In genomic region chr1:10796029-10796944, GRCh38 we compare ENCODE assay signal across 9 cellular contexts. TPM values are rescaled to one million over a fixed set of nuclear protein-coding genes. Genes with fewer than 3 reads are reported as not detected.
DNase-seq lines count a peak whose midpoint lies in the region; ATAC-seq and TF ChIP-seq lines count a peak whose summit lies in the region.
"Had no signal": no experiment of that assay in that cellular context is flagged by ENCODE, and none has a peak within 500 bp of the region (broad histone marks: within the 10 kb centered on the region; RNA-seq: fewer than 3 reads in every experiment).

Gene CASZ1, minus strand, starts transcription at chr1:10796646. Its CDS starts 102,757 bp downstream, at chr1:10693889.

- H3K4me1 ChIP-seq in Peyer's patch = peaks cover 0 to 18% (median 3%) of the 10 kb centered on the region in 4 donors

- H3K27ac ChIP-seq in C4-2B = peak within 1 kb of the TSS; percentile 83
- H3K27ac ChIP-seq in Peyer's patch = peak within 1 kb of the TSS in 3 of 4 donors; percentile 83 to 97 (median 91)
- H3K27ac ChIP-seq in dorsolateral prefrontal cortex = no peak within 1 kb of the TSS
- H3K27ac ChIP-seq: HL-60 had no signal

- ATAC-seq in left lobe of liver (peak; percentile 92), GM19023 (IDR thresholded peaks at IDR 0.05; ENCODE audit: unreplicated experiment) (no peak)
- ATAC-seq in stimulated activated effector memory CD8-positive, alpha-beta T cell treated with anti-CD3 and anti-CD28 coated beads, Interleukin-12 subunit alpha, Interleukin-12 subunit beta, amount 100 ng/mL, for 72 hours = peak; percentile 36

- H3K36me3 Mint-ChIP-seq in stimulated activated effector memory CD8-positive, alpha-beta T cell treated with anti-CD3 and anti-CD28 coated beads, Interleukin-12 subunit alpha, Interleukin-12 subunit beta, amount 100 ng/mL, for 72 hours = no peaks in the 10 kb centered on the region

- H3K4me3 ChIP-seq in Peyer's patch (peak within 1 kb of the TSS; percentile 33 to 90 (median 65)), dorsolateral prefrontal cortex (peak within 1 kb of the TSS; percentile 33 to 72 (median 58))

- H3K4me1 Mint-ChIP-seq in stimulated activated effector memory CD8-positive, alpha-beta T cell treated with anti-CD3 and anti-CD28 coated beads, Interleukin-12 subunit alpha, Interleukin-12 subunit beta, amount 100 ng/mL, for 72 hours = peaks cover 22% of the 10 kb centered on the region

- H3K9me3 ChIP-seq in Peyer's patch = no peaks in the 10 kb centered on the region

- no peaks in the 10 kb centered on the region for H3K36me3 ChIP-seq in Peyer's patch

- peak; percentile 98 for DNase-seq in HuH-7 (ENCODE audit: low spot score)
- DNase-seq in Peyer's patch = peak in 2 of 3 donors; percentile 80 to 91
- peak in 9 of 10 donors; percentile 50 to 86 (median 70) for DNase-seq in dorsolateral prefrontal cortex
- peak; percentile 87 for DNase-seq in left lobe of liver (ENCODE audit: low spot score)
- DNase-seq in stimulated activated effector memory CD8-positive, alpha-beta T cell treated with anti-CD3 and anti-CD28 coated beads, Interleukin-12 subunit alpha, Interleukin-12 subunit beta, amount 100 ng/mL, for 72 hours (ENCODE audit: low spot score in 2 of 2) = no peak
- no peak for DNase-seq in activated gamma-delta T cell (lab: John Stamatoyannopoulos, UW)

- no peaks in the 10 kb centered on the region for H3K9me3 Mint-ChIP-seq in stimulated activated effector memory CD8-positive, alpha-beta T cell treated with anti-CD3 and anti-CD28 coated beads, Interleukin-12 subunit alpha, Interleukin-12 subunit beta, amount 100 ng/mL, for 72 hours

- intact Hi-C loops in dorsolateral prefrontal cortex (cut with DNase I) = loop anchor here in 1 of 2 donors (2.0 to 10.0 kb wide), 3 partner anchors 71 to 281 kb away; no protein-coding TSS in a partner anchor

- no peak for TF ChIP-seq CTCF in C4-2B (conservative IDR thresholded peaks at IDR 0.05)
- no peak for TF ChIP-seq CTCF in Peyer's patch (IDR thresholded peaks at IDR 0.05)
- peak in 14 of 56 donors; percentile 8 to 45 (median 20) for TF ChIP-seq CTCF in dorsolateral prefrontal cortex (IDR thresholded peaks at IDR 0.05 in 54 of 56, conservative IDR thresholded peaks at IDR 0.05 in 2 of 56; ENCODE audit: low read depth in 1 of 56, partially characterized antibody in 56 of 56)

- no peaks in the 10 kb centered on the region for H3K27me3 ChIP-seq in Peyer's patch
- peaks cover 0 to 77% (median 48%) of the 10 kb centered on the region in 45 donors for H3K27me3 ChIP-seq in dorsolateral prefrontal cortex

- H3K4me3 Mint-ChIP-seq in stimulated activated effector memory CD8-positive, alpha-beta T cell treated with anti-CD3 and anti-CD28 coated beads, Interleukin-12 subunit alpha, Interleukin-12 subunit beta, amount 100 ng/mL, for 72 hours = peak within 1 kb of the TSS; percentile 68

- H3K27ac Mint-ChIP-seq in stimulated activated effector memory CD8-positive, alpha-beta T cell treated with anti-CD3 and anti-CD28 coated beads, Interleukin-12 subunit alpha, Interleukin-12 subunit beta, amount 100 ng/mL, for 72 hours = no peak within 1 kb of the TSS

- peak; percentile 75 to 88 for TF ChIP-seq POLR2A in Peyer's patch (IDR thresholded peaks at IDR 0.05)

RNA-seq across cellular contexts. Expression of gene CASZ1, which starts in this region (rescaled TPM):
- total RNA-seq in Peyer's patch = 100 to 1,000 TPM in 3 of 4 donors, 10 to 100 TPM in 1; 87.5 to 165 (median 137) TPM
- total RNA-seq in dorsolateral prefrontal cortex = 1 to 10 TPM in 114 of 120 experiments, under 1 TPM in 6; 0.34 to 6.1 (median 2.8) TPM
- 4.8 TPM for total RNA-seq in left lobe of liver

Comparison
In these comparisons a context has a peak if more than half of its experiments do, and no peak if none do; other contexts are left out.
1. RNA of gene CASZ1 (total RNA-seq): 87.5 to 165 TPM in Peyer's patch; 4.8 TPM in left lobe of liver (single experiment) and 0.34 to 6.1 TPM in dorsolateral prefrontal cortex; every median in the first group is over 10 times any median in the second.
2. H3K27ac ChIP-seq: peak in C4-2B (single experiment) and Peyer's patch (3 of 4); none in dorsolateral prefrontal cortex (0 of 59).
3. DNase-seq: peak in HuH-7 (single experiment), Peyer's patch (2 of 3), dorsolateral prefrontal cortex (9 of 10) and left lobe of liver (single experiment); none in stimulated activated effector memory CD8-positive, alpha-beta T cell treated with anti-CD3 and anti-CD28 coated beads, Interleukin-12 subunit alpha, Interleukin-12 subunit beta, amount 100 ng/mL, for 72 hours (0 of 2) and activated gamma-delta T cell (single experiment).